In genomic region chr2:18063826-18064485, GRCh38 we compare ENCODE assay signal across 11 cellular contexts.
"Had no signal": no experiment of that assay in that cellular context is flagged by ENCODE, and none has a peak within 500 bp of the region (broad histone marks: within the 10 kb centered on the region; RNA-seq: fewer than 3 reads in every experiment).

No MANE protein-coding gene starts in this region.

- H3K27ac ChIP-seq: coronary artery, parathyroid adenoma, thoracic aorta had no signal

- H2AFZ ChIP-seq: parathyroid adenoma had no signal

- H3K27me3 ChIP-seq: stomach had no signal

- H3K9me3 ChIP-seq: stomach, thoracic aorta had no signal

- H3K4me1 ChIP-seq: parathyroid adenoma had no signal

- DNase-seq: activated CD4-positive, alpha-beta T cell treated with anti-CD3 and anti-CD28 coated beads, Interleukin-2, amount 10 ng/mL, durations not matched to agents 24 days and 14 days; activated naive CD4-positive, alpha-beta T cell treated with anti-CD3 and anti-CD28 coated beads, Interleukin-2, amount 10 ng/mL, durations not matched to agents 7 days and 5 days; central memory CD4-positive, alpha-beta T cell; effector CD4-positive, alpha-beta T cell; mesendoderm; stomach; T1000 had no signal

- H3K4me3 ChIP-seq: coronary artery, skin epidermis, stomach, thoracic aorta had no signal

- H3K9ac ChIP-seq: parathyroid adenoma had no signal

- H3K36me3 ChIP-seq: stomach, thoracic aorta had no signal
